ENCODE assay signal across 8 cellular contexts in the genomic region with DNA sequence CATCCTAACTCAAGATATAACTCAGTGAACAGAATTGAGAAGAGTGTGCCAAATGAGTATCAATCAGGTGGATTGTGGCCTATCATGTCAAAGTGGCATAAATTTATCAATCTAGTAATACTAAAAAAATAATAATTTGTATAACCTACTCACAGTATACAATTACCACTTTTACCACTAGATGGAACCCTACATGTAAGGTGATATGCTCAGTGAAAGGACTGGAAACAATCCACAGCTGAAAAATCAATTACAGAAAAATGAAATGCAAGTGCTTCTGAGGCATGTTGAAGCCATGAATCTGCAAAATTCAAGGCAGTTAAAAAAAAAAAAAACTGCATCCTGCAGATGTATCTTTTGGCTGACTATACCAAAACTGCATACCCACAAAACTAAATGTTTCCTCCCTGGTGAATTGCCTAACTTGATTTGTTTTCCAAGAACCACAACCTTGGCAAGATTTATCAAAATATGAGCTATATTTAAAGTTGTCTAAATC. TPM values are rescaled to one million over a fixed set of nuclear protein-coding genes. Genes with fewer than 3 reads are reported as not detected.
A peak's percentile ranks its signal among the peaks of the same experiment; 100 is the strongest.
DNase-seq lines count a peak whose midpoint lies in the region; ATAC-seq, FAIRE-seq and TF ChIP-seq lines count a peak whose summit lies in the region.

No MANE protein-coding gene starts in this region.

- H2AFZ ChIP-seq in H9 (ENCODE audit: low read length): no peak overlapping the region
- no peak overlapping the region for H2AFZ ChIP-seq in GM12878 (ENCODE audit: control insufficient read depth, low read depth, low read length)
- no peak overlapping the region for H2AFZ ChIP-seq in neuronal stem cell (ENCODE audit: low read length)

- H3K9me3 ChIP-seq in H9 (ENCODE audit: control insufficient read depth, low read depth, low read length) (no peaks in the 10 kb centered on the region), GM12878 (replicated peaks; ENCODE audit: control insufficient read depth, insufficient read depth, low read length) (no peaks in the 10 kb centered on the region), neuronal stem cell (replicated peaks in 1 of 2; ENCODE audit: control insufficient read depth in 2 of 2, insufficient read depth in 1 of 2, low read depth in 1 of 2, low read length in 2 of 2) (no peaks in the 10 kb centered on the region)

- no peaks in the 10 kb centered on the region for H3K23me2 ChIP-seq in H9 (ENCODE audit: insufficient read length, low read depth, low read length, poor library complexity, severe bottlenecking)

- H3T11ph ChIP-seq in H9 (ENCODE audit: low read length): no peak overlapping the region

- H3K79me1 ChIP-seq in H9 (ENCODE audit: insufficient read depth, low read depth, low read length, poor library complexity, severe bottlenecking) (peaks cover 6% of the 10 kb centered on the region), neuronal stem cell (ENCODE audit: low read depth, low read length) (no peaks in the 10 kb centered on the region)

- BruUV-seq in GM12878 (replicated peaks; lab: Mats Ljungman, UMichigan): no TSS peak

- no peak overlapping the region for H3K23ac ChIP-seq in H9 (ENCODE audit: insufficient read length, low read depth, low read length)
- H3K23ac ChIP-seq in neuronal stem cell (ENCODE audit: low read depth, low read length, poor library complexity): no peak overlapping the region

- H3K18ac ChIP-seq in H9 (ENCODE audit: insufficient read length, low read depth, low read length): no peak overlapping the region
- no peak overlapping the region for H3K18ac ChIP-seq in neuronal stem cell (ENCODE audit: low read length)

- H4K8ac ChIP-seq in H9 (replicated peaks; ENCODE audit: insufficient read length, low read depth, low read length) (no peak overlapping the region), neuronal stem cell (ENCODE audit: low read depth, low read length) (no peak overlapping the region)

- CTCF ChIA-PET in BJ (lab: Yijun Ruan, JAX): interaction anchor here (0.6 to 2.6 kb wide), 22 partner anchors 9 to 770 kb away, joined by 3 to 28 read pairs (median 4); a partner anchor contains a TSS
- CTCF ChIA-PET in GM12878 (lab: Yijun Ruan, JAX): interaction anchor here (0.6 to 2.9 kb wide), 43 partner anchors 8 to 1312 kb away, joined by 3 to 44 read pairs (median 4); a partner anchor contains a TSS

- H3K4ac ChIP-seq in H9 (ENCODE audit: low read depth, low read length) (no peak overlapping the region), neuronal stem cell (ENCODE audit: low read length) (no peak overlapping the region)

- H3K14ac ChIP-seq in H9 (ENCODE audit: insufficient read depth, low read length): no peak overlapping the region
- no peak overlapping the region for H3K14ac ChIP-seq in neuronal stem cell (ENCODE audit: low read length)

- H3K79me2 ChIP-seq in H9 (ENCODE audit: insufficient read depth, low read length): no peaks in the 10 kb centered on the region; the same call in 1 of the 2 replicates
- H3K79me2 ChIP-seq in GM12878 (ENCODE audit: control insufficient read depth, insufficient read depth, low read length): peaks cover 19% of the 10 kb centered on the region

- H3K4me1 ChIP-seq in H9 (ENCODE audit: insufficient read depth, low read length): no peaks in the 10 kb centered on the region
- peaks cover 9% of the 10 kb centered on the region for H3K4me1 ChIP-seq in GM12878 (ENCODE audit: control insufficient read depth, insufficient read depth, low read length)
- no peaks in the 10 kb centered on the region for H3K4me1 ChIP-seq in neuronal stem cell (ENCODE audit: control insufficient read depth in 2 of 2, insufficient read depth in 1 of 2, low read depth in 1 of 2, low read length in 2 of 2)

- H2BK120ac ChIP-seq in H9 (ENCODE audit: low read depth, low read length, poor library complexity, severe bottlenecking) (no peak overlapping the region), neuronal stem cell (ENCODE audit: low read depth, low read length) (no peak overlapping the region)

- intact Hi-C loops in GM12878 (cut with micrococcal nuclease; ENCODE audit: unreplicated experiment): no loop called here

- POLR2A ChIA-PET in BJ (lab: Charles Lee) (interaction anchor here (0.6 kb wide), 2 partner anchors 46 to 759 kb away, joined by 6 to 8 read pairs; no protein-coding TSS in a partner anchor), GM12878 (lab: Charles Lee) (interaction anchor here (0.7 to 0.9 kb wide), 4 partner anchors 14 to 61 kb away, joined by 3 read pairs; a partner anchor contains a TSS)

- H3K27me3 ChIP-seq in BJ (ENCODE audit: control insufficient read depth, insufficient read depth, low read length) (no peaks in the 10 kb centered on the region), H9 (ENCODE audit: insufficient read depth, low read length) (no peaks in the 10 kb centered on the region), GM12878 (replicated peaks in 1 of 2; ENCODE audit: control insufficient read depth in 2 of 2, insufficient read depth in 2 of 2, low read length in 1 of 2) (no peaks in the 10 kb centered on the region), neuronal stem cell (ENCODE audit: control insufficient read depth in 3 of 3, insufficient read depth in 3 of 3, low read depth in 1 of 3, low read length in 3 of 3) (no peaks in the 10 kb centered on the region)

- H4K20me1 ChIP-seq in H9 (ENCODE audit: control insufficient read depth, insufficient read depth, insufficient read length): no peaks in the 10 kb centered on the region
- H4K20me1 ChIP-seq in GM12878 (ENCODE audit: control insufficient read depth, insufficient read depth): no peaks in the 10 kb centered on the region

- no peak overlapping the region for H2BK5ac ChIP-seq in H9 (ENCODE audit: insufficient read length, low read length)
- H2BK5ac ChIP-seq in neuronal stem cell (ENCODE audit: low read length): no peak overlapping the region

- TF ChIP-seq CTCF in BJ (IDR thresholded peaks at IDR 0.05; ENCODE audit: insufficient read depth, low read depth, low read length) (peak; percentile 59), H9 (conservative IDR thresholded peaks at IDR 0.05) (peak; percentile 73), GM12878 (IDR thresholded peaks at IDR 0.05 in 2 of 3, conservative IDR thresholded peaks at IDR 0.05 in 1 of 3; ENCODE audit: control insufficient read depth in 2 of 3, extremely low read depth in 1 of 3, insufficient read depth in 1 of 3, low read depth in 3 of 3, low read length in 3 of 3) (peak; percentile 46 to 58 (median 51); a peak in 5 of 6 replicates)

- peaks cover 0 to 7% of the 10 kb centered on the region in 2 experiments; a peak in 1 of 4 replicates for H3K4me1 Mint-ChIP-seq in H9

- H3K9me3 Mint-ChIP-seq in H9: 0 out of 5 replicates have a peak, but pooled peaks cover 0 to 3% of the 10 kb centered on the region in 2 experiments

- H3K9ac ChIP-seq in H9 (ENCODE audit: extremely low read depth, insufficient read length, low read length): no peak overlapping the region
- no peak overlapping the region for H3K9ac ChIP-seq in GM12878 (ENCODE audit: control insufficient read depth, insufficient read depth, low read length)
- no peak overlapping the region for H3K9ac ChIP-seq in neuronal stem cell (ENCODE audit: low read depth, low read length, poor library complexity)

- no peak overlapping the region for H4K91ac ChIP-seq in H9 (ENCODE audit: insufficient read length, low read depth, low read length)
- H4K91ac ChIP-seq in neuronal stem cell (ENCODE audit: low read depth, low read length, poor library complexity): no peak overlapping the region

- no peak overlapping the region for H2AK5ac ChIP-seq in H9 (ENCODE audit: insufficient read length, low read length)
- no peak overlapping the region for H2AK5ac ChIP-seq in neuronal stem cell (ENCODE audit: low read depth, low read length)

- peaks cover 0 to 8% (median 1%) of the 10 kb centered on the region in 3 experiments; a peak in 3 of 7 replicates for H3K36me3 Mint-ChIP-seq in H9 (ENCODE audit: insufficient read depth in 1 of 3, low read depth in 3 of 3)

- no peaks in the 10 kb centered on the region; the same call in 1 of the 2 replicates for H3K27me3 Mint-ChIP-seq in H9 (ENCODE audit: low read depth)

- SMC1A ChIA-PET in GM12878 (lab: Charles Lee; ENCODE audit: uncharacterized antibody, unreplicated experiment): interaction anchor here (0.6 to 2.1 kb wide), 14 partner anchors 9 to 800 kb away, joined by 3 to 17 read pairs (median 4); a partner anchor contains a TSS

- H2BK12ac ChIP-seq in H9 (ENCODE audit: insufficient read length, low read depth, low read length) (no peak overlapping the region), neuronal stem cell (ENCODE audit: low read length) (no peak overlapping the region)

- FAIRE-seq in GM12878 (lab: Jason Lieb, UNC): no peak
- FAIRE-seq in islet of Langerhans (lab: Jason Lieb, UNC): peak; percentile 96

- RAD21 ChIA-PET in GM12878 (lab: Charles Lee; ENCODE audit: unreplicated experiment): interaction anchor here (0.6 to 2.4 kb wide), 8 partner anchors 8 to 122 kb away, joined by 3 to 14 read pairs (median 4); a partner anchor contains a TSS

- no peak overlapping the region for H2BK15ac ChIP-seq in H9 (ENCODE audit: low read depth, low read length)
- H2BK15ac ChIP-seq in neuronal stem cell (ENCODE audit: low read length): no peak overlapping the region

- H3K27ac Mint-ChIP-seq in H9: no peak overlapping the region

- no peak for TF ChIP-seq EP300 in GM12878 (IDR thresholded peaks at IDR 0.05; ENCODE audit: borderline replicate concordance in 1 of 2, control insufficient read depth in 1 of 2, low read depth in 2 of 2, low read length in 2 of 2)

- no peak overlapping the region for H3K4me3 Mint-ChIP-seq in H9

- in situ Hi-C loops in GM12878 (cut with MboI): no loop called here

- TF ChIP-seq POLR2A in GM12878 (IDR thresholded peaks at IDR 0.05; ENCODE audit: low read depth, low read length): no peak

- H3K56ac ChIP-seq in H9 (ENCODE audit: insufficient read length, low read depth, low read length): no peak overlapping the region

- H3K4me2 ChIP-seq in H9 (ENCODE audit: insufficient read depth, insufficient read length, low read length) (no peak overlapping the region), GM12878 (ENCODE audit: control insufficient read depth, insufficient read depth) (no peak overlapping the region), neuronal stem cell (ENCODE audit: insufficient read depth, low read length, poor library complexity, severe bottlenecking) (no peak overlapping the region)

- peak; percentile 49 for TF ChIP-seq RAD21 in GM12878 (IDR thresholded peaks at IDR 0.05; ENCODE audit: insufficient read depth, low read depth, low read length)

- H3K4me3 ChIP-seq in BJ (ENCODE audit: low read depth, low read length) (no peak overlapping the region), GM12878 (no peak overlapping the region), neuronal stem cell (ENCODE audit: low read length in 2 of 2) (no peak overlapping the region)

- DNase-seq in BJ (ENCODE audit: low read depth) (peak; percentile 88), H9 (no peak), NCI-H460 (ENCODE audit: extremely low read depth, low read depth) (peak; percentile 67), GM12878 (ENCODE audit: low read depth, low spot score) (no peak), stromal cell of bone marrow (ENCODE audit: low read depth) (peak; percentile 94), neuronal stem cell (ENCODE audit: low spot score) (no peak), cortex of kidney (lab: John Stamatoyannopoulos, UW) (no peak)

- peak; percentile 92 for ATAC-seq in GM12878

- no peak overlapping the region for H2BK20ac ChIP-seq in H9 (ENCODE audit: low read depth, low read length, poor library complexity, severe bottlenecking)

- H3K36me3 ChIP-seq in BJ (ENCODE audit: control insufficient read depth, insufficient read depth, low read length) (no peaks in the 10 kb centered on the region), GM12878 (ENCODE audit: control insufficient read depth in 2 of 2, insufficient read depth in 2 of 2, low read length in 1 of 2) (no peaks in the 10 kb centered on the region; a peak in 1 of 4 replicates), neuronal stem cell (replicated peaks in 1 of 2; ENCODE audit: control insufficient read depth in 2 of 2, insufficient read depth in 2 of 2, low read length in 2 of 2) (no peaks in the 10 kb centered on the region)

- no peak overlapping the region for H4K5ac ChIP-seq in H9 (ENCODE audit: insufficient read length, low read depth, low read length)

- no peak overlapping the region for H3K27ac ChIP-seq in H9 (ENCODE audit: insufficient read length, low read depth, low read length)
- no peak overlapping the region for H3K27ac ChIP-seq in GM12878 (ENCODE audit: control insufficient read depth, insufficient read depth)
- no peak overlapping the region for H3K27ac ChIP-seq in neuronal stem cell (replicated peaks; ENCODE audit: low read length)

RNA-seq across cellular contexts. Expression of a gene that starts 13.9 kb away (rescaled TPM):
- polyA plus RNA-seq in BJ (2011; rRNA removed) (2.4 and 4.9 TPM in 2 replicates), GM12878 (2011; rRNA removed) (40.7 and 53.1 TPM in 2 replicates), GM12878 (2014; fragmentation: Illumina TruSeq; extraction: Trizol) (31.7 and 39.4 TPM in 2 replicates), GM12878 (2014; fragmentation: Nextera tagmentation; extraction: Ambion mirVana) (10 to 100 TPM; 13.3 to 16.1 TPM), GM12878 (2014; rRNA removed) (18.3 and 21.8 TPM in 2 replicates), GM12878 (2016; fragmentation: Nextera tagmentation; extraction: Ambion mirVana) (10 to 100 TPM; 22.3 to 22.9 TPM)
- polyA minus RNA-seq in BJ (2011; rRNA and poly(A)+ RNA removed): 3.4 and 3.6 TPM in 2 replicates
- total RNA-seq in H9 (2021) (30.5 and 33.2 TPM in 2 replicates), GM12878 (2014; rRNA removed) (19.6 and 23.9 TPM in 2 replicates), GM12878 (2014; rRNA removed; fragmentation: Illumina TruSeq; extraction: Trizol) (29.0 and 29.8 TPM in 2 replicates), GM12878 (2021) (30.8 and 32.2 TPM in 2 replicates)
- total RNA-seq in NCI-H460 (2014; rRNA removed; shearing (Covaris generic)): 20.6 and 20.7 TPM in 2 replicates
- 15.0 and 37.5 TPM in 2 replicates for polyA plus RNA-seq in NCI-H460 (2014; cell fraction: nucleus; rRNA removed)
- 27.1 and 29.8 TPM in 2 replicates for total RNA-seq in GM12878 (2013; cell fraction: nucleolus; rRNA removed)
- polyA plus RNA-seq in GM12878 (2011; ENCODE audit: low read depth): 13.1 TPM
- 17.5 and 23.3 TPM in 2 replicates for polyA plus RNA-seq in GM12878 (2011; cell fraction: cytosol; rRNA removed)
- polyA plus RNA-seq in GM12878 (2011; cell fraction: nucleus; rRNA removed): 23.6 and 24.4 TPM in 2 replicates
- polyA plus RNA-seq in GM12878 (2012): 17.2 and 19.6 TPM in 2 replicates
- polyA minus RNA-seq in GM12878 (2011; rRNA and poly(A)+ RNA removed): 26.5 and 29.2 TPM in 2 replicates
- 9.6 and 11.1 TPM in 2 replicates for polyA minus RNA-seq in GM12878 (2011; cell fraction: cytosol; rRNA and poly(A)+ RNA removed)
- polyA minus RNA-seq in GM12878 (2011; cell fraction: nucleus; rRNA and poly(A)+ RNA removed): 9.1 and 9.9 TPM in 2 replicates
- polyA plus RNA-seq in neuronal stem cell (2013, experiment 1 of 2): 32.1 TPM
- polyA plus RNA-seq in neuronal stem cell (2013, experiment 2 of 2): 34.3 TPM

RNA-seq across cellular contexts. Expression of a gene that starts 40.5 kb away (rescaled TPM):
- polyA plus RNA-seq in BJ (2011; rRNA removed): 1.1 and 1.2 TPM in 2 replicates
- polyA minus RNA-seq in BJ (2011; rRNA and poly(A)+ RNA removed): 0.82 and 0.90 TPM in 2 replicates
- total RNA-seq in H9 (2021): 7.3 and 8.1 TPM in 2 replicates
- total RNA-seq in NCI-H460 (2014; rRNA removed; shearing (Covaris generic)): 1.1 and 2.0 TPM in 2 replicates
- polyA plus RNA-seq in NCI-H460 (2014; cell fraction: nucleus; rRNA removed): 1.9 and 2.0 TPM in 2 replicates
- total RNA-seq in GM12878 (2013; cell fraction: nucleolus; rRNA removed): 0.94 and 1.3 TPM in 2 replicates
- 0.44 and 0.73 TPM in 2 replicates for total RNA-seq in GM12878 (2014; rRNA removed)
- total RNA-seq in GM12878 (2014; rRNA removed; fragmentation: Illumina TruSeq; extraction: Trizol): 0.28 and 0.36 TPM in 2 replicates
- 0.56 and 0.67 TPM in 2 replicates for total RNA-seq in GM12878 (2021)
- not detected for polyA plus RNA-seq in GM12878 (2011; ENCODE audit: low read depth)
- 0.19 and 0.20 TPM in 2 replicates for polyA plus RNA-seq in GM12878 (2011; rRNA removed)
- polyA plus RNA-seq in GM12878 (2011; cell fraction: cytosol; rRNA removed): 0.20 and 0.21 TPM in 2 replicates
- polyA plus RNA-seq in GM12878 (2011; cell fraction: nucleus; rRNA removed): 0.30 and 0.32 TPM in 2 replicates
- 0.62 and 0.70 TPM in 2 replicates for polyA plus RNA-seq in GM12878 (2012)
- polyA plus RNA-seq in GM12878 (2014; fragmentation: Illumina TruSeq; extraction: Trizol): 0.13 TPM in 1 of 2 replicates, not detected in the other
- under 1 TPM; 0.07 to 0.08 TPM for polyA plus RNA-seq in GM12878 (2014; fragmentation: Nextera tagmentation; extraction: Ambion mirVana)
- polyA plus RNA-seq in GM12878 (2014; rRNA removed): 0.19 and 0.65 TPM in 2 replicates
- under 1 TPM; 0.11 to 0.32 TPM for polyA plus RNA-seq in GM12878 (2016; fragmentation: Nextera tagmentation; extraction: Ambion mirVana)
- polyA minus RNA-seq in GM12878 (2011; rRNA and poly(A)+ RNA removed): 0.22 and 0.31 TPM in 2 replicates
- polyA minus RNA-seq in GM12878 (2011; cell fraction: cytosol; rRNA and poly(A)+ RNA removed): 0.40 and 0.62 TPM in 2 replicates
- polyA minus RNA-seq in GM12878 (2011; cell fraction: nucleus; rRNA and poly(A)+ RNA removed): 0.48 and 1.1 TPM in 2 replicates
- 1.8 TPM for polyA plus RNA-seq in neuronal stem cell (2013, experiment 1 of 2)
- 1.8 TPM for polyA plus RNA-seq in neuronal stem cell (2013, experiment 2 of 2)

RNA-seq across cellular contexts. Expression of a gene that starts 56.0 kb away (rescaled TPM):
- polyA plus RNA-seq in BJ (2011; rRNA removed): 1.8 and 2.9 TPM in 2 replicates
- 1.4 and 2.3 TPM in 2 replicates for polyA minus RNA-seq in BJ (2011; rRNA and poly(A)+ RNA removed)
- 128 and 129 TPM in 2 replicates for total RNA-seq in H9 (2021)
- total RNA-seq in NCI-H460 (2014; rRNA removed; shearing (Covaris generic)): 10.0 and 12.4 TPM in 2 replicates
- 8.2 and 15.5 TPM in 2 replicates for polyA plus RNA-seq in NCI-H460 (2014; cell fraction: nucleus; rRNA removed)
- total RNA-seq in GM12878 (2013; cell fraction: nucleolus; rRNA removed): 5.0 TPM in 2 replicates
- total RNA-seq in GM12878 (2014; rRNA removed): 5.0 and 5.9 TPM in 2 replicates
- total RNA-seq in GM12878 (2014; rRNA removed; fragmentation: Illumina TruSeq; extraction: Trizol): 3.5 and 4.1 TPM in 2 replicates
- total RNA-seq in GM12878 (2021): 5.2 and 5.6 TPM in 2 replicates
- 1.2 TPM for polyA plus RNA-seq in GM12878 (2011; ENCODE audit: low read depth)
- 3.9 and 4.4 TPM in 2 replicates for polyA plus RNA-seq in GM12878 (2011; rRNA removed)
- polyA plus RNA-seq in GM12878 (2011; cell fraction: cytosol; rRNA removed): 4.3 and 4.4 TPM in 2 replicates
- polyA plus RNA-seq in GM12878 (2011; cell fraction: nucleus; rRNA removed): 2.6 and 4.1 TPM in 2 replicates
- 2.5 TPM in 2 replicates for polyA plus RNA-seq in GM12878 (2012)
- polyA plus RNA-seq in GM12878 (2014; fragmentation: Illumina TruSeq; extraction: Trizol): 2.9 and 3.8 TPM in 2 replicates
- polyA plus RNA-seq in GM12878 (2014; fragmentation: Nextera tagmentation; extraction: Ambion mirVana): 1 to 10 TPM in 1 of 2 experiments, under 1 TPM in 1; 0.69 to 1.8 TPM
- polyA plus RNA-seq in GM12878 (2014; rRNA removed): 4.4 and 5.0 TPM in 2 replicates
- polyA plus RNA-seq in GM12878 (2016; fragmentation: Nextera tagmentation; extraction: Ambion mirVana): 1 to 10 TPM; 1.3 to 2.2 TPM
- 1.8 and 2.6 TPM in 2 replicates for polyA minus RNA-seq in GM12878 (2011; rRNA and poly(A)+ RNA removed)
- 2.0 TPM in 2 replicates for polyA minus RNA-seq in GM12878 (2011; cell fraction: cytosol; rRNA and poly(A)+ RNA removed)
- polyA minus RNA-seq in GM12878 (2011; cell fraction: nucleus; rRNA and poly(A)+ RNA removed): 1.7 and 3.3 TPM in 2 replicates
- 6.9 TPM for polyA plus RNA-seq in neuronal stem cell (2013, experiment 1 of 2)
- polyA plus RNA-seq in neuronal stem cell (2013, experiment 2 of 2): 7.3 TPM

Comparison
In these comparisons a context has a peak if more than half of its experiments do, and no peak if none do; other contexts are left out.
1. DNase-seq: peak in BJ (single experiment), NCI-H460 (single experiment) and stromal cell of bone marrow (single experiment); none in H9 (single experiment), GM12878 (single experiment), neuronal stem cell (single experiment) and cortex of kidney (single experiment).
2. Peak in every context shown above with its lines, with median percentiles within 50 percentile points of each other: CTCF ChIP-seq.